9 cellular contexts compared by ENCODE assay signal in genomic region chr1:998905-999796, GRCh38. TPM values are rescaled to one million over a fixed set of nuclear protein-coding genes. Genes with fewer than 3 reads are reported as not detected.
A peak's percentile ranks its signal among the peaks of the same experiment; 100 is the strongest.
DNase-seq lines count a peak whose midpoint lies in the region; ATAC-seq and TF ChIP-seq lines count a peak whose summit lies in the region.
"Had no signal": no experiment of that assay in that cellular context is flagged by ENCODE, and none has a peak within 500 bp of the region (broad histone marks: within the 10 kb centered on the region; RNA-seq: fewer than 3 reads in every experiment).

No MANE protein-coding gene starts in this region.

- no peak overlapping the region for H3K9ac ChIP-seq in duodenal mucosa (ENCODE audit: low read depth in 1 of 2, low read length in 2 of 2)

- H3K9me3 Mint-ChIP-seq in mesothelial cell of epicardium, result no peaks in the 10 kb centered on the region

- H3K4me3 ChIP-seq in duodenal mucosa (ENCODE audit: low read depth in 1 of 2, low read length in 2 of 2), result peak overlapping the region; percentile 40 to 44

- no peaks in the 10 kb centered on the region for H3K36me3 ChIP-seq in duodenal mucosa (ENCODE audit: control insufficient read depth in 1 of 2, insufficient read depth in 2 of 2, low read length in 2 of 2)

- H3K27ac ChIP-seq in duodenal mucosa (ENCODE audit: low read depth, low read length), result peak overlapping the region; percentile 20

- H3K4me1 ChIP-seq in duodenal mucosa (ENCODE audit: control insufficient read depth in 1 of 2, insufficient read depth in 2 of 2, low read length in 2 of 2), result peaks cover 5 to 7% of the 10 kb centered on the region in 2 donors

- peaks cover 10% of the 10 kb centered on the region for H3K27me3 Mint-ChIP-seq in mesothelial cell of epicardium (ENCODE audit: low read depth)

- H3K27ac Mint-ChIP-seq in mesothelial cell of epicardium, result peak overlapping the region; percentile 47

- peaks cover 25 to 40% of the 10 kb centered on the region in 2 donors for H3K27me3 ChIP-seq in duodenal mucosa (ENCODE audit: control insufficient read depth in 1 of 2, insufficient read depth in 2 of 2, low read length in 2 of 2)

- peaks cover 17% of the 10 kb centered on the region for H3K4me1 Mint-ChIP-seq in mesothelial cell of epicardium

- ATAC-seq in HG03025 (IDR thresholded peaks at IDR 0.05; ENCODE audit: low FRiP score, unreplicated experiment) (no peak), GM21515 (IDR thresholded peaks at IDR 0.05; ENCODE audit: unreplicated experiment) (no peak)

- H3K36me3 Mint-ChIP-seq in mesothelial cell of epicardium, result no peaks in the 10 kb centered on the region

- TF ChIP-seq CTCF in mesothelial cell of epicardium (IDR thresholded peaks at IDR 0.05; ENCODE audit: unreplicated experiment), result no peak

- peak overlapping the region; percentile 72 for H3K4me3 Mint-ChIP-seq in mesothelial cell of epicardium

- DNase-seq in Daoy (ENCODE audit: low read depth) (peak; percentile 69), NCI-H446 treated with DMSO at 0.1 percent for 48 hours (lab: John Stamatoyannopoulos, UW) (peak; percentile 25), mesothelial cell of epicardium (ENCODE audit: low spot score in 2 of 2, unreplicated experiment in 2 of 2) (peak; percentile 31 to 63), OCI-M2 (lab: John Stamatoyannopoulos, UW; ENCODE audit: unreplicated experiment) (no peak)
- no peak for DNase-seq in activated effector memory CD4-positive, alpha-beta T cell treated with anti-CD3 and anti-CD28 coated beads, Interleukin-2, amount 50 U/mL, for 16 hours

- H3K9me3 ChIP-seq in duodenal mucosa (ENCODE audit: control insufficient read depth in 1 of 2, low read length in 2 of 2), result no peaks in the 10 kb centered on the region

RNA-seq across cellular contexts. Expression of gene HES4, which starts 0.7 kb away (rescaled TPM):
- 30.1 and 36.3 TPM in 2 replicates for total RNA-seq in Daoy (2014; rRNA removed; shearing (Covaris generic))
- total RNA-seq in mesothelial cell of epicardium, result 87.7 to 92.1 TPM (median 92.0 TPM) in 3 replicates

RNA-seq across cellular contexts. Expression of gene ISG15, which starts 14.1 kb away (rescaled TPM):
- 219 and 238 TPM in 2 replicates for total RNA-seq in Daoy (2014; rRNA removed; shearing (Covaris generic))
- 112 to 139 TPM (median 123 TPM) in 3 replicates for total RNA-seq in mesothelial cell of epicardium

RNA-seq across cellular contexts. Expression of gene PERM1, which starts 17.3 kb away (rescaled TPM):
- total RNA-seq in Daoy (2014; rRNA removed; shearing (Covaris generic)), result not detected in 2 replicates
- total RNA-seq in mesothelial cell of epicardium, result 1.6 to 2.8 TPM (median 2.7 TPM) in 3 replicates
- total RNA-seq: pulmonary artery endothelial cell had no signal

RNA-seq across cellular contexts. Expression of gene AGRN, which starts 20.8 kb away (rescaled TPM):
- 66.6 and 72.0 TPM in 2 replicates for total RNA-seq in Daoy (2014; rRNA removed; shearing (Covaris generic))
- 502 to 532 TPM (median 514 TPM) in 3 replicates for total RNA-seq in mesothelial cell of epicardium

RNA-seq across cellular contexts. Expression of gene PLEKHN1, which starts 32.9 kb away (rescaled TPM):
- total RNA-seq in Daoy (2014; rRNA removed; shearing (Covaris generic)), result 0.11 and 3.8 TPM in 2 replicates
- 33.6 to 36.0 TPM (median 34.4 TPM) in 3 replicates for total RNA-seq in mesothelial cell of epicardium

Comparison
In these comparisons a context has a peak if more than half of its experiments do, and no peak if none do; other contexts are left out.
1. DNase-seq: peak in Daoy (single experiment), NCI-H446 treated with DMSO at 0.1 percent for 48 hours (single experiment) and mesothelial cell of epicardium (2 of 2); none in activated effector memory CD4-positive, alpha-beta T cell treated with anti-CD3 and anti-CD28 coated beads, Interleukin-2, amount 50 U/mL, for 16 hours (single experiment) and OCI-M2 (single experiment).